In the genomic region with DNA sequence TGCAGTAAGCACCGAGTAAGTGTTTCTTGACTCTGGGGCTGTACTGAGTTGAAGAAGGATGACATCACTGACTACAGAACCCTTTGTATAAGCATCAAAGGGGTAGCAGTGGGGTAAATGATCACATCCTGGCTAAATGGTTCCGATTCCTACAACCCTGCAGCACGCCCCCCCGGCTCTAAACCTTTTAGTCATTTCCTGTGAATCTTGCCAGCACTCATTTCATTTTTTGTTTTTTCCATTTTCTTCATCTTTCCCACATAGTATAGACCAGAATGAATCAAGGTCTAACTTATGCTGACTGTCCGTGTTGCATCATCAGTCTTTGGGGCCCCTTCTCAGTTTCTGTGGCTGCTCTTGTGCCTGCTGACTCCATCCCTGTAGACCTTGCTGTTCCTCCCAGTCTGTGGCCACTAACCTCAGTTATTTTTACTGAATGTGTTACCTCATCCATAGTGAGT, we compare ENCODE assay signal across 8 cellular contexts.
A peak's percentile ranks its signal among the peaks of the same experiment; 100 is the strongest.
DNase-seq lines count a peak whose midpoint lies in the region; ATAC-seq and TF ChIP-seq lines count a peak whose summit lies in the region.

No MANE protein-coding gene starts in this region.

- in situ Hi-C loops in G401 (cut with HindIII; ENCODE audit: low sequenced_read_pairs): no loop called here

- peak; percentile 43 for DNase-seq in HS-27A (ENCODE audit: low read depth)
- peak; percentile 64 to 71 for DNase-seq in activated CD4-positive, alpha-beta T cell treated with anti-CD3 and anti-CD28 coated beads, Interleukin-2, amount 50 U/mL, for 4 hours
- peak; percentile 96 for DNase-seq in fibroblast of mammary gland (ENCODE audit: low read depth)
- DNase-seq in stimulated activated CD8-positive, alpha-beta memory T cell treated with anti-CD3 and anti-CD28 coated beads, Interleukin-15, amount 100 ng/mL, for 24 hours (ENCODE audit: low read depth): peak; percentile 15
- DNase-seq in occipital lobe (lab: John Stamatoyannopoulos, UW): no peak
- DNase-seq in G401 (ENCODE audit: low spot score): no peak

- TF ChIP-seq CTCF in fibroblast of mammary gland (conservative IDR thresholded peaks at IDR 0.05; ENCODE audit: control insufficient read depth, insufficient read depth, low read depth, low read length): no peak

- ATAC-seq in GM21423 (IDR thresholded peaks at IDR 0.05; ENCODE audit: unreplicated experiment): no peak
- ATAC-seq in HG03342 (IDR thresholded peaks at IDR 0.05; ENCODE audit: unreplicated experiment): no peak

- no peak overlapping the region for H3K4me3 ChIP-seq in fibroblast of mammary gland (ENCODE audit: control insufficient read depth, low read depth, low read length)

Comparison
In these comparisons a context has a peak if more than half of its experiments do, and no peak if none do; other contexts are left out.
1. DNase-seq: peak in HS-27A (single experiment), activated CD4-positive, alpha-beta T cell treated with anti-CD3 and anti-CD28 coated beads, Interleukin-2, amount 50 U/mL, for 4 hours (2 of 2), fibroblast of mammary gland (single experiment) and stimulated activated CD8-positive, alpha-beta memory T cell treated with anti-CD3 and anti-CD28 coated beads, Interleukin-15, amount 100 ng/mL, for 24 hours (single experiment); none in occipital lobe (single experiment) and G401 (single experiment).